Comparison of ENCODE assay signal across 20 cellular contexts in genomic region chr1:5988596-5989285, GRCh38. TPM values are rescaled to one million over a fixed set of nuclear protein-coding genes. Genes with fewer than 3 reads are reported as not detected.
DNase-seq lines count a peak whose midpoint lies in the region; ATAC-seq and TF ChIP-seq lines count a peak whose summit lies in the region.
"Had no signal": no experiment of that assay in that cellular context is flagged by ENCODE, and none has a peak within 500 bp of the region (broad histone marks: within the 10 kb centered on the region; RNA-seq: fewer than 3 reads in every experiment).

No MANE protein-coding gene starts in this region.

- H3K27me3 ChIP-seq in lower lobe of right lung (ENCODE audit: low read depth): no peaks in the 10 kb centered on the region
- no peaks in the 10 kb centered on the region for H3K27me3 ChIP-seq in spleen (replicated peaks in 1 of 7)
- H3K27me3 ChIP-seq: SJSA1 had no signal

- H3K4me3 ChIP-seq in HEK293 (ENCODE audit: low read depth, low read length) (no peak overlapping the region), lower lobe of right lung (no peak overlapping the region), spleen (no peak overlapping the region)
- H3K4me3 ChIP-seq: SJSA1 had no signal

- H3K4me1 ChIP-seq in HEK293 (ENCODE audit: control insufficient read depth, insufficient read depth, low read length): no peaks in the 10 kb centered on the region
- H3K4me1 ChIP-seq in lower lobe of right lung: peaks cover 18% of the 10 kb centered on the region
- H3K4me1 ChIP-seq in spleen: peaks cover 14 to 33% (median 22%) of the 10 kb centered on the region in 6 donors

- DNase-seq in activated effector memory CD4-positive, alpha-beta T cell treated with anti-CD3 and anti-CD28 coated beads, Interleukin-2, amount 50 U/mL, for 16 hours: peak; percentile 47
- no peak for DNase-seq in activated effector memory CD4-positive, alpha-beta T cell treated with Interleukin-2 at 50 U/mL for 16 hours
- DNase-seq in lower lobe of right lung (peak; percentile 26), spleen (peak; percentile 69), globus pallidus (ENCODE audit: low spot score) (no peak), GOT3 (lab: John Stamatoyannopoulos, UW) (no peak)
- DNase-seq: 8988T; C1 segment of cervical spinal cord; KBM-7; NCI-H1092; NCI-H2029 treated with DMSO at 0.1 percent for 48 hours; NCI-H2171; NCI-H345; NCI-H524; NCI-H774; NK-92 treated with Interleukin-12 subunit alpha and Interleukin-12 subunit beta, amount 100 ng/mL, for 24 hours had no signal

- TF ChIP-seq CTCF in HEK293 (tag by site-specific recombination; IDR thresholded peaks at IDR 0.05): no peak
- no peak for TF ChIP-seq CTCF in lower lobe of right lung (IDR thresholded peaks at IDR 0.05)
- no peak for TF ChIP-seq CTCF in spleen (IDR thresholded peaks at IDR 0.05 in 8 of 11, conservative IDR thresholded peaks at IDR 0.05 in 3 of 11)

- no peaks in the 10 kb centered on the region for H3K9me3 ChIP-seq in HEK293 (ENCODE audit: control insufficient read depth, insufficient read depth, low read depth, low read length)
- H3K9me3 ChIP-seq in lower lobe of right lung: no peaks in the 10 kb centered on the region
- no peaks in the 10 kb centered on the region for H3K9me3 ChIP-seq in spleen
- H3K9me3 ChIP-seq: SJSA1 had no signal

- no peak for TF ChIP-seq POLR2A in spleen (IDR thresholded peaks at IDR 0.05)

- no peak overlapping the region for H3K27ac ChIP-seq in HEK293 (ENCODE audit: extremely low read depth, low read depth, low read length)
- H3K27ac ChIP-seq in lower lobe of right lung: no peak overlapping the region
- H3K27ac ChIP-seq in spleen: no peak overlapping the region
- H3K27ac ChIP-seq: SJSA1 had no signal

- POLR2A ChIA-PET in HEK293 (lab: Yijun Ruan, JAX): no interaction called here

- H3K36me3 ChIP-seq in HEK293 (ENCODE audit: control insufficient read depth in 2 of 2, insufficient read depth in 1 of 2, low read length in 2 of 2): peaks cover 0 to 32% of the 10 kb centered on the region in 2 experiments; a peak in 1 of 3 replicates
- peaks cover 8% of the 10 kb centered on the region for H3K36me3 ChIP-seq in lower lobe of right lung
- peaks cover 0 to 23% (median 2%) of the 10 kb centered on the region in 6 donors for H3K36me3 ChIP-seq in spleen
- H3K36me3 ChIP-seq: SJSA1 had no signal

- CTCF ChIA-PET in HEK293 (lab: Yijun Ruan, JAX): interaction anchor here (0.8 to 2.6 kb wide), 2 partner anchors 8 to 139 kb away, joined by 3 to 12 read pairs; no protein-coding TSS in a partner anchor

- intact Hi-C loops in lower lobe of right lung (cut with DNase I) (no loop called here), spleen (cut with DNase I; ENCODE audit: low total_unique reads) (no loop called here)

- no peak for ATAC-seq in lower lobe of right lung
- no peak for ATAC-seq in GM19463 (IDR thresholded peaks at IDR 0.05; ENCODE audit: unreplicated experiment)
- ATAC-seq: HCT116 had no signal

- WGBS in spleen, 5 donors: 92 to 96% (median 94%) methylated on average over 11 to 14 of the region's 14 CpGs

TF ChIP-seq in HEK293, 187 proteins besides CTCF, POLR2A, EP300 and RAD21:
- no peak for TF ChIP-seq ZNF518A (tag by site-specific recombination; conservative IDR thresholded peaks at IDR 0.05; ENCODE audit: low read depth)
- TF ChIP-seq ZNF114 (tag by site-specific recombination; IDR thresholded peaks at IDR 0.05): no peak
- no peak for TF ChIP-seq ZNF623 (tag by site-specific recombination; IDR thresholded peaks at IDR 0.05)
- TF ChIP-seq ZSCAN30 (tag by site-specific recombination; IDR thresholded peaks at IDR 0.05): no peak
- TF ChIP-seq ZBTB10 (tag by site-specific recombination; IDR thresholded peaks at IDR 0.05): no peak
- no peak for TF ChIP-seq ZNF223 (tag by site-specific recombination; IDR thresholded peaks at IDR 0.05)
- TF ChIP-seq HOXD13 (CRISPR knock-in tag; IDR thresholded peaks at IDR 0.05; ENCODE audit: borderline replicate concordance): no peak
- peak; percentile 28; the same call in 1 of the 2 replicates for TF ChIP-seq ZFHX2 (tag by site-specific recombination; conservative IDR thresholded peaks at IDR 0.05)
- TF ChIP-seq EGR2 (tag by site-specific recombination; IDR thresholded peaks at IDR 0.05; ENCODE audit: low read depth): peak; percentile 46; the same call in 1 of the 2 replicates
- no peak for TF ChIP-seq ZBTB8A (tag by site-specific recombination; IDR thresholded peaks at IDR 0.05)
- TF ChIP-seq ZIC2 (tag by site-specific recombination; IDR thresholded peaks at IDR 0.05): no peak
- no peak for TF ChIP-seq BCL11B (tag by site-specific recombination; IDR thresholded peaks at IDR 0.05; ENCODE audit: low read depth)
- TF ChIP-seq ZNF747 (tag by site-specific recombination; IDR thresholded peaks at IDR 0.05): no peak
- TF ChIP-seq ZFP37 (tag by site-specific recombination; IDR thresholded peaks at IDR 0.05): no peak

RNA-seq across cellular contexts. Expression of gene NPHP4, which starts 3.5 kb away (rescaled TPM):
- total RNA-seq in lower lobe of right lung (16.1 TPM), spleen (10 to 100 TPM in 5 of 7 donors, 1 to 10 TPM in 2; 8.4 to 17.5 (median 10.9) TPM)
- polyA plus RNA-seq in spleen: 1 to 10 TPM; 1.2 to 3.4 (median 2.6) TPM

RNA-seq across cellular contexts. Expression of gene KCNAB2, which starts 56.9 kb away (rescaled TPM):
- 119 TPM for total RNA-seq in lower lobe of right lung
- 100 to 1,000 TPM in 4 of 7 donors, 10 to 100 TPM in 3; 80.3 to 135 (median 109) TPM for total RNA-seq in spleen
- 10 to 100 TPM; 23.2 to 51.5 (median 23.9) TPM for polyA plus RNA-seq in spleen

Comparison
In these comparisons a context has a peak if more than half of its experiments do, and no peak if none do; other contexts are left out.
1. DNase-seq: peak in activated effector memory CD4-positive, alpha-beta T cell treated with anti-CD3 and anti-CD28 coated beads, Interleukin-2, amount 50 U/mL, for 16 hours (single experiment), lower lobe of right lung (single experiment) and spleen (single experiment); none in activated effector memory CD4-positive, alpha-beta T cell treated with Interleukin-2 at 50 U/mL for 16 hours (single experiment), globus pallidus (single experiment) and GOT3 (single experiment).